In genomic region chr17:36657390-36657762, GRCh38 we compare ENCODE assay signal across 8 cellular contexts. TPM values are rescaled to one million over a fixed set of nuclear protein-coding genes. Genes with fewer than 3 reads are reported as not detected.
DNase-seq lines count a peak whose midpoint lies in the region; ATAC-seq and TF ChIP-seq lines count a peak whose summit lies in the region.

No MANE protein-coding gene starts in this region.

- no peak for TF ChIP-seq POLR2A in testis (IDR thresholded peaks at IDR 0.05)

- peaks cover 47% of the 10 kb centered on the region for H3K27me3 Mint-ChIP-seq in activated T-cell treated with anti-CD3 and anti-CD28 coated beads, Interleukin-2, amount 50 U/mL, for 72 hours (ENCODE audit: low read depth)
- peaks cover 38% of the 10 kb centered on the region for H3K27me3 Mint-ChIP-seq in dendritic cell treated with granulocyte-macrophage colony-stimulating factor and Interleukin-4, amounts not matched to agents 40 ng/mL and 50 ng/mL, for 4 days

- H3K9me3 ChIP-seq in testis, result no peaks in the 10 kb centered on the region

- no peak overlapping the region for H3K27ac ChIP-seq in mesendoderm (ENCODE audit: low read depth, low read length)
- peak overlapping the region in 1 of 2 donors; percentile 1 for H3K27ac ChIP-seq in testis

- no peaks in the 10 kb centered on the region for H3K79me2 ChIP-seq in mesendoderm (ENCODE audit: control insufficient read depth, insufficient read depth, low read length)

- H4K5ac ChIP-seq in mesendoderm (ENCODE audit: low read length), result no peak overlapping the region

- intact Hi-C loops in dendritic cell treated with granulocyte-macrophage colony-stimulating factor and Interleukin-4, amounts not matched to agents 40 ng/mL and 50 ng/mL, for 4 days (cut with micrococcal nuclease), result no loop called here
- intact Hi-C loops in testis (cut with DNase I; ENCODE audit: low total_unique reads), result no loop called here

- H3K36me3 ChIP-seq in mesendoderm (ENCODE audit: control insufficient read depth, insufficient read depth, low read length) (no peaks in the 10 kb centered on the region), testis (ENCODE audit: low read depth, missing control alignments) (no peaks in the 10 kb centered on the region)

- H2BK5ac ChIP-seq in mesendoderm (ENCODE audit: low read length), result no peak overlapping the region

- H3K4me3 ChIP-seq in mesendoderm (ENCODE audit: low read length), result peak overlapping the region; percentile 36
- H3K4me3 ChIP-seq in testis, result peak overlapping the region; percentile 55 to 62

- H2BK120ac ChIP-seq in mesendoderm (ENCODE audit: low read depth, low read length), result no peak overlapping the region

- H2BK15ac ChIP-seq in mesendoderm (replicated peaks; ENCODE audit: low read depth), result no peak overlapping the region

- peak overlapping the region; percentile 48 to 63 for H3K4me3 Mint-ChIP-seq in activated T-cell treated with anti-CD3 and anti-CD28 coated beads, Interleukin-2, amount 50 U/mL, for 72 hours
- H3K4me3 Mint-ChIP-seq in dendritic cell treated with granulocyte-macrophage colony-stimulating factor and Interleukin-4, amounts not matched to agents 40 ng/mL and 50 ng/mL, for 4 days, result peak overlapping the region; percentile 67

- TF ChIP-seq CTCF in testis (IDR thresholded peaks at IDR 0.05), result no peak

- H3K9me3 Mint-ChIP-seq in activated T-cell treated with anti-CD3 and anti-CD28 coated beads, Interleukin-2, amount 50 U/mL, for 72 hours, result no peaks in the 10 kb centered on the region
- no peaks in the 10 kb centered on the region for H3K9me3 Mint-ChIP-seq in dendritic cell treated with granulocyte-macrophage colony-stimulating factor and Interleukin-4, amounts not matched to agents 40 ng/mL and 50 ng/mL, for 4 days

- no peak overlapping the region for H2AK5ac ChIP-seq in mesendoderm (ENCODE audit: low read length)

- no peaks in the 10 kb centered on the region for H3K27me3 ChIP-seq in mesendoderm (ENCODE audit: insufficient read depth, low read length, poor library complexity)
- H3K27me3 ChIP-seq in testis, result no peaks in the 10 kb centered on the region

- H3K4me1 ChIP-seq in mesendoderm (ENCODE audit: control insufficient read depth, low read depth, low read length) (no peaks in the 10 kb centered on the region), testis (no peaks in the 10 kb centered on the region)

- H3K56ac ChIP-seq in mesendoderm (ENCODE audit: low read length), result peak overlapping the region; percentile 90

- H3K4ac ChIP-seq in mesendoderm (ENCODE audit: low read depth, low read length), result no peak overlapping the region

- no peak overlapping the region for H4K8ac ChIP-seq in mesendoderm (ENCODE audit: low read depth, low read length)

- H3K79me1 ChIP-seq in mesendoderm (ENCODE audit: low read length), result no peaks in the 10 kb centered on the region

- DNase-seq in activated T-cell treated with anti-CD3 and anti-CD28 coated beads, Interleukin-2, amount 50 U/mL, for 72 hours, result no peak
- no peak for DNase-seq in activated T-cell treated with anti-CD3 and anti-CD28 coated beads for 4 hours
- peak; percentile 37 for DNase-seq in mesendoderm
- no peak for DNase-seq in testis
- no peak for DNase-seq in stimulated activated CD4-positive, alpha-beta T cell treated with anti-CD3 and anti-CD28 coated beads, Interleukin-15, amount 100 ng/mL, for 24 hours
- DNase-seq in SIG-M5 (lab: John Stamatoyannopoulos, UW), result no peak
- DNase-seq in NCI-H748 (lab: John Stamatoyannopoulos, UW; ENCODE audit: unreplicated experiment), result no peak

- no peaks in the 10 kb centered on the region for H3K4me1 Mint-ChIP-seq in activated T-cell treated with anti-CD3 and anti-CD28 coated beads, Interleukin-2, amount 50 U/mL, for 72 hours (ENCODE audit: low read depth)
- H3K4me1 Mint-ChIP-seq in dendritic cell treated with granulocyte-macrophage colony-stimulating factor and Interleukin-4, amounts not matched to agents 40 ng/mL and 50 ng/mL, for 4 days (ENCODE audit: low read depth), result peaks cover 17% of the 10 kb centered on the region

- no peak for ATAC-seq in activated T-cell treated with anti-CD3 and anti-CD28 coated beads, Interleukin-2, amount 50 U/mL, for 72 hours (replicated peaks in 1 of 2)

- H3K4me2 ChIP-seq in mesendoderm (ENCODE audit: low read length), result peak overlapping the region; percentile 78

- no peak overlapping the region for H3K27ac Mint-ChIP-seq in activated T-cell treated with anti-CD3 and anti-CD28 coated beads, Interleukin-2, amount 50 U/mL, for 72 hours
- H3K27ac Mint-ChIP-seq in dendritic cell treated with granulocyte-macrophage colony-stimulating factor and Interleukin-4, amounts not matched to agents 40 ng/mL and 50 ng/mL, for 4 days, result no peak overlapping the region

- H3K18ac ChIP-seq in mesendoderm (ENCODE audit: low read length), result peak overlapping the region; percentile 43

- no CpG with 5 or more reads among the region's 25 CpGs for WGBS in mesendoderm (ENCODE audit: extremely low coverage, insufficient coverage, low lambda C conversion rate)
- 52 to 59% methylated on average over 21 to 25 of the region's 25 CpGs for WGBS in testis, 2 donors

- peak overlapping the region; percentile 75 for H3K9ac ChIP-seq in mesendoderm (ENCODE audit: low read length)

- no peaks in the 10 kb centered on the region for H3K36me3 Mint-ChIP-seq in activated T-cell treated with anti-CD3 and anti-CD28 coated beads, Interleukin-2, amount 50 U/mL, for 72 hours (ENCODE audit: insufficient read depth in 2 of 2)
- no peaks in the 10 kb centered on the region for H3K36me3 Mint-ChIP-seq in dendritic cell treated with granulocyte-macrophage colony-stimulating factor and Interleukin-4, amounts not matched to agents 40 ng/mL and 50 ng/mL, for 4 days (ENCODE audit: low read depth)

- H3K23ac ChIP-seq in mesendoderm (ENCODE audit: low read length), result no peak overlapping the region

RNA-seq across cellular contexts. Expression of gene MRM1, which starts 56.0 kb away (rescaled TPM):
- 1 to 10 TPM; 8.0 to 8.8 TPM for total RNA-seq in activated T-cell treated with anti-CD3 and anti-CD28 coated beads, Interleukin-2, amount 50 U/mL, for 72 hours
- polyA plus RNA-seq in mesendoderm (2013, experiment 1 of 2), result 4.0 TPM
- 4.0 TPM for polyA plus RNA-seq in mesendoderm (2013, experiment 2 of 2)
- total RNA-seq in testis, result 1 to 10 TPM; 7.6 to 8.1 TPM
- polyA plus RNA-seq in testis (ENCODE audit: insufficient read depth, low read depth, low replicate concordance), result 4.4 TPM
